Comparison of ENCODE assay signal across 10 cellular contexts in the genomic region with DNA sequence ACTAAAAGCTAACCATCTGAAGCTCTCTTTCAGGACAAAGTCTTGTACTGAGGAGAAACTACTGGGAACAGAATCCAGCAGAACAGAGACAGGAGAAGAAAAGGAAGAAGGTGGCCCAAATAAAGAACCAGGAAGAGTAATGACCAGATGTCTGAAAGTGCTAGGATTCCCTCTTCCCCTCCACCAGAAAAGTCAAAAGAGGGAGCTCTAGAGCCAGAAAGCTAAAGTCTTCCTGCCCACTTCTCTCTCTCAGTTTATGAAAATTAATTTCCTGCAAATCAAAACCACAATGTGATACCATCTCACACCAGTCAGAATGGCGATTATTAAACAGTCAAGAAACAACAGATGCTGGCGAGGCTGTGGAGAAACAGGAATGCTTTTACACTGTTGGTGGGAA. TPM values are rescaled to one million over a fixed set of nuclear protein-coding genes. Genes with fewer than 3 reads are reported as not detected.
DNase-seq lines count a peak whose midpoint lies in the region; ATAC-seq and TF ChIP-seq lines count a peak whose summit lies in the region.
"Had no signal": no experiment of that assay in that cellular context is flagged by ENCODE, and none has a peak within 500 bp of the region (broad histone marks: within the 10 kb centered on the region; RNA-seq: fewer than 3 reads in every experiment).

No MANE protein-coding gene starts in this region.

- H3K27me3 ChIP-seq in A673 (replicated peaks; ENCODE audit: insufficient read depth, low read depth, low read length, poor library complexity) (no peaks in the 10 kb centered on the region), Peyer's patch (no peaks in the 10 kb centered on the region), gastrocnemius medialis (no peaks in the 10 kb centered on the region)

- H3K4me3 ChIP-seq in A673 (ENCODE audit: low read depth, low read length, poor library complexity, severe bottlenecking) (no peak overlapping the region), Peyer's patch (no peak overlapping the region), fibroblast of villous mesenchyme (ENCODE audit: low read depth, low read length) (no peak overlapping the region), gastrocnemius medialis (no peak overlapping the region)
- H3K4me3 ChIP-seq: smooth muscle cell had no signal

- H3K9me3 ChIP-seq in A673 (ENCODE audit: low read depth, low read length, poor library complexity, severe bottlenecking) (peaks cover 9% of the 10 kb centered on the region), Peyer's patch (no peaks in the 10 kb centered on the region), gastrocnemius medialis (no peaks in the 10 kb centered on the region)

- TF ChIP-seq CTCF in A673 (conservative IDR thresholded peaks at IDR 0.05; ENCODE audit: low read depth, low read length), result peak; percentile 37; the same call in 1 of the 2 replicates
- TF ChIP-seq CTCF in Peyer's patch (IDR thresholded peaks at IDR 0.05), result peak in 4 of 6 experiments; percentile 19 to 38 (median 26)
- peak; percentile 47 for TF ChIP-seq CTCF in fibroblast of villous mesenchyme (IDR thresholded peaks at IDR 0.05; ENCODE audit: insufficient read depth, low read depth, low read length)
- TF ChIP-seq CTCF in gastrocnemius medialis (IDR thresholded peaks at IDR 0.05 in 4 of 5, conservative IDR thresholded peaks at IDR 0.05 in 1 of 5), result peak in 1 of 5 experiments; percentile 35

- CTCF ChIA-PET in A673 (lab: Charles Lee), result interaction anchor here (0.7 to 1.0 kb wide), 2 partner anchors 18 to 115 kb away, joined by 3 to 4 read pairs; no protein-coding TSS in a partner anchor

- DNase-seq in A673 (ENCODE audit: low spot score), result peak; percentile 26
- DNase-seq in GF-D8 (lab: John Stamatoyannopoulos, UW), result peak; percentile 27
- DNase-seq in Peyer's patch, result no peak
- no peak for DNase-seq in fibroblast of villous mesenchyme (ENCODE audit: low read depth)
- no peak for DNase-seq in gastrocnemius medialis
- DNase-seq in T1000 (lab: John Stamatoyannopoulos, UW), result no peak
- no peak for DNase-seq in stimulated activated CD4-positive, alpha-beta T cell treated with anti-CD3 and anti-CD28 coated beads, Interleukin-4, amount 100 ng/mL, for 24 hours
- DNase-seq: T-helper 9 cell had no signal

- H3K4me1 ChIP-seq in A673 (ENCODE audit: insufficient read depth, low read length, poor library complexity, severe bottlenecking) (peaks cover 9% of the 10 kb centered on the region), Peyer's patch (peaks cover 0 to 17% (median 5%) of the 10 kb centered on the region in 4 donors), gastrocnemius medialis (peaks cover 39 to 47% of the 10 kb centered on the region in 2 donors)

- POLR2A ChIA-PET in A673 (lab: Charles Lee; ENCODE audit: low non-redundant PET), result interaction anchor here (0.6 kb wide), 2 partner anchors 52 to 91 kb away, joined by 4 to 5 read pairs; no protein-coding TSS in a partner anchor

- no TSS peak for BruUV-seq in A673 (replicated peaks; lab: Mats Ljungman, UMichigan)

- intact Hi-C loops in A673 (cut with micrococcal nuclease; ENCODE audit: unreplicated experiment) (no loop called here), gastrocnemius medialis (cut with DNase I; ENCODE audit: low total_unique reads) (loop anchor here (10.0 kb wide), 1 partner anchor 272 kb away; the partner anchor contains the start of gene POP5)

- H3K27ac ChIP-seq in A673 (ENCODE audit: low read depth, low read length, poor library complexity, severe bottlenecking) (peak overlapping the region; percentile 24), Peyer's patch (peak overlapping the region in 1 of 4 donors; percentile 6), gastrocnemius medialis (no peak overlapping the region)

- H3K36me3 ChIP-seq in A673 (ENCODE audit: insufficient read depth, low read length, poor library complexity, severe bottlenecking), result no peaks in the 10 kb centered on the region
- H3K36me3 ChIP-seq in Peyer's patch, result no peaks in the 10 kb centered on the region
- H3K36me3 ChIP-seq in gastrocnemius medialis, result no peaks in the 10 kb centered on the region

- in situ Hi-C loops in gastrocnemius medialis (cut with MboI; ENCODE audit: low sequenced_read_pairs in 4 of 4), result no loop called here

- ATAC-seq in gastrocnemius medialis, result no peak
- no peak for ATAC-seq in HG03354 (IDR thresholded peaks at IDR 0.05; ENCODE audit: poor library complexity, severe bottlenecking, unreplicated experiment)

- TF ChIP-seq POLR2A in Peyer's patch (IDR thresholded peaks at IDR 0.05), result no peak
- TF ChIP-seq POLR2A in gastrocnemius medialis (IDR thresholded peaks at IDR 0.05), result no peak

RNA-seq across cellular contexts. Expression of gene SPPL3, which starts 47.2 kb away (rescaled TPM):
- 46.9 and 51.2 TPM in 2 replicates for total RNA-seq in A673 (2021)
- total RNA-seq in Peyer's patch, result 10 to 100 TPM; 26.4 to 50.2 (median 34.9) TPM
- total RNA-seq in fibroblast of villous mesenchyme, result 8.7 and 9.5 TPM in 2 replicates
- 10 to 100 TPM; 10.1 to 21.3 (median 10.6) TPM for total RNA-seq in gastrocnemius medialis

Comparison
In these comparisons a context has a peak if more than half of its experiments do, and no peak if none do; other contexts are left out.
1. DNase-seq: peak in A673 (single experiment) and GF-D8 (single experiment); none in Peyer's patch (0 of 3), fibroblast of villous mesenchyme (single experiment), gastrocnemius medialis (0 of 2), T1000 (single experiment) and stimulated activated CD4-positive, alpha-beta T cell treated with anti-CD3 and anti-CD28 coated beads, Interleukin-4, amount 100 ng/mL, for 24 hours (single experiment).